ENCODE assay signal across 8 cellular contexts in the genomic region with DNA sequence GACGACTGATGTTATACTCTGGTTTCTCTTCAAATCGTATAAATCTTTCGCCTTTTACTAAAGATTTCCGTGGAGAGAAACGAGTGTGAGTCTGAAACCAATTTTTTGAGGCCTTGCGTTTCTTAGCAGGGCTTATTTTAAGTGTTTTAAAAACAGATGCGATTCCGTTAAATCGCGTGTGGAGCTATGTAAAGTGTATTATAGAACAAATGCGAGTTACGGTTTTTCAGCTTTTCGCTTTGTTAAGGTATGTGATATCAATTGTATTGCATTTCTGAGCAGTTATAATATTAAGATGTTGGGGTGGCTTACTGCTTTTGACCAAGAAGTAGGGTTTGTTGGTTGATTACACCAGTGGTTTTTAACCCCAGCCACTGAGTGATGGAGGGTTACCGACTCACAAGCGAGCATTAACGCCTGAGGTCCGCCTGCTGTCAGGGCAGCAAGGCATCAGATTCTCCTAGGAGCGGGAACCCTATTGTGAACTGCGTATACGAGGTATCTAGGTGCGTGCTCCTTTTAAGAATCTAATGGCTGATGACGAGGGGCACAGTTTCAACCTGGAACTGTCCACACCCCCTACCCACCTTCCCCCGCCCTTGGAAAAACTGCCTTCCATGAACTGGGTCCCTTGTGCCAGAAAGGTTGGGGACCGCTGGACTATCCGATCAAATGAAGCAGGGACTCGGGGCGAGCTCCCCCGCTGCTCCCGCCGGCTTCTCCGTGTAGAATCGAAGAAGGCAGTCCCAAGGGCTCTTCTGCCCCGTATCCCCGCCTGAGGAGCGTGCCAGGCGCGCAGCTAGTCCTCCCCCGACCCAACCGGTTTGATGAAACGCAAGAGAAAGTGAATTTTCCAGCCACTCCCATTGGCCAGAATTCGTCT. TPM values are rescaled to one million over a fixed set of nuclear protein-coding genes. Genes with fewer than 3 reads are reported as not detected.
DNase-seq lines count a peak whose midpoint lies in the region; ATAC-seq and TF ChIP-seq lines count a peak whose summit lies in the region.

No MANE protein-coding gene starts in this region.

- H3K27me3 ChIP-seq in right atrium auricular region = no peaks in the 10 kb centered on the region
- H3K27me3 ChIP-seq in psoas muscle (ENCODE audit: insufficient read depth in 3 of 3, low read length in 2 of 3) = no peaks in the 10 kb centered on the region

- peak overlapping the region; percentile 42 to 71 for H3K4me3 ChIP-seq in right atrium auricular region
- H3K4me3 ChIP-seq in psoas muscle = peak overlapping the region; percentile 80
- H3K4me3 ChIP-seq in urinary bladder (ENCODE audit: low read depth, low read length) = peak overlapping the region; percentile 35

- no peaks in the 10 kb centered on the region for H3K4me1 ChIP-seq in right atrium auricular region
- H3K4me1 ChIP-seq in psoas muscle = no peaks in the 10 kb centered on the region
- H3K4me1 ChIP-seq in urinary bladder (ENCODE audit: insufficient read depth) = no peaks in the 10 kb centered on the region

- DNase-seq in NCI-H1694 (lab: John Stamatoyannopoulos, UW) (peak; percentile 97), T-helper 1 cell (peak; percentile 65 to 95 (median 79)), right atrium auricular region (ENCODE audit: low spot score) (peak; percentile 88), psoas muscle (peak; percentile 74 to 87)

- H3K9me3 ChIP-seq in right atrium auricular region (no peaks in the 10 kb centered on the region), psoas muscle (no peaks in the 10 kb centered on the region)

- H3K27ac ChIP-seq in angular gyrus (ENCODE audit: low read depth, low read length) (peak overlapping the region; percentile 100), right atrium auricular region (peak overlapping the region; percentile 90 to 98), psoas muscle (peak overlapping the region; percentile 95), urinary bladder (ENCODE audit: low read depth) (peak overlapping the region; percentile 98)

- H3K36me3 ChIP-seq in right atrium auricular region (no peaks in the 10 kb centered on the region), psoas muscle (ENCODE audit: insufficient read depth in 1 of 2, low read depth in 1 of 2) (no peaks in the 10 kb centered on the region), urinary bladder (ENCODE audit: insufficient read depth) (no peaks in the 10 kb centered on the region)

- intact Hi-C loops in psoas muscle (cut with DNase I) = no loop called here

- ATAC-seq in GM18499 (IDR thresholded peaks at IDR 0.05; ENCODE audit: insufficient read depth, unreplicated experiment) (peak; percentile 38), HG02885 (IDR thresholded peaks at IDR 0.05; ENCODE audit: poor library complexity, unreplicated experiment) (peak; percentile 50), psoas muscle (peak; percentile 71 to 83 (median 80))

- 0% methylated on average over 41 of the region's 41 CpGs for WGBS in psoas muscle, 3 donors
- WGBS in urinary bladder = under 1% methylated on average over 41 of the region's 41 CpGs

- TF ChIP-seq CTCF in right atrium auricular region (IDR thresholded peaks at IDR 0.05) (no peak), psoas muscle (IDR thresholded peaks at IDR 0.05) (no peak)

RNA-seq across cellular contexts. Expression of a gene that starts 17.8 kb away (rescaled TPM):
- total RNA-seq in right atrium auricular region (10 to 100 TPM; 70.8 to 73.2 TPM), psoas muscle (10 to 100 TPM; 29.7 to 35.8 (median 33.4) TPM), urinary bladder (19.1 TPM)
- polyA plus RNA-seq in psoas muscle (10 to 100 TPM; 24.4 to 79.7 (median 34.7) TPM), urinary bladder (71.5 TPM)

RNA-seq across cellular contexts. Expression of a gene that starts 26.1 kb away (rescaled TPM):
- total RNA-seq in right atrium auricular region (10 to 100 TPM; 56.1 to 58.1 TPM), psoas muscle (10 to 100 TPM; 25.1 to 52.3 (median 35.7) TPM), urinary bladder (93.9 TPM)
- polyA plus RNA-seq in psoas muscle (10 to 100 TPM; 33.5 to 48.6 (median 39.1) TPM), urinary bladder (97.5 TPM)

RNA-seq across cellular contexts. Expression of a gene that starts 49.6 kb away (rescaled TPM):
- total RNA-seq in right atrium auricular region (over 10,000 TPM in 1 of 2 donors, 1,000 to 10,000 TPM in 1; 1,081 to 10,488 TPM), psoas muscle (under 1 TPM in 1 of 4 donors, not detected in 3; 0.39 TPM), urinary bladder (not detected)
- polyA plus RNA-seq in psoas muscle (1 to 10 TPM in 1 of 3 donors, under 1 TPM in 1, not detected in 1; 0.37 to 1.6 TPM), urinary bladder (not detected)

Comparison
In these comparisons a context has a peak if more than half of its experiments do, and no peak if none do; other contexts are left out.
1. Peak in every context shown above with its lines: DNase-seq, ATAC-seq, H3K4me3 ChIP-seq and H3K27ac ChIP-seq.
2. RNA of a gene that starts 49.6 kb away (total RNA-seq): 1,081 to 10,488 TPM in right atrium auricular region; 0.39 TPM in psoas muscle and not detected in urinary bladder (single experiment); every median in the first group is over 100 times any median in the second.